In genomic region chr17:72421128-72422092, GRCh38 we compare ENCODE assay signal across 8 cellular contexts.
A peak's percentile ranks its signal among the peaks of the same experiment; 100 is the strongest.
DNase-seq lines count a peak whose midpoint lies in the region; ATAC-seq lines count a peak whose summit lies in the region.

No MANE protein-coding gene starts in this region.

- H3K9me3 Mint-ChIP-seq in memory B cell, result peaks cover 11% of the 10 kb centered on the region

- H3K36me3 Mint-ChIP-seq in memory B cell, result peaks cover 5% of the 10 kb centered on the region

- ATAC-seq in GM18519 (IDR thresholded peaks at IDR 0.05; ENCODE audit: low FRiP score, unreplicated experiment) (peak; percentile 63), HG02885 (IDR thresholded peaks at IDR 0.05; ENCODE audit: poor library complexity, unreplicated experiment) (peak; percentile 49), memory B cell (ENCODE audit: low read depth) (peak; percentile 18)

- H3K4me3 Mint-ChIP-seq in memory B cell, result peak overlapping the region; percentile 9

- DNase-seq in AG08395 (ENCODE audit: low spot score), result peak; percentile 85
- DNase-seq in NCI-H2107 (lab: John Stamatoyannopoulos, UW), result peak; percentile 58
- DNase-seq in amniotic stem cell (lab: John Stamatoyannopoulos, UW), result peak; percentile 69
- no peak for DNase-seq in memory B cell (ENCODE audit: low spot score in 2 of 2)
- no peak for DNase-seq in DMS114 treated with DMSO at 0.1 percent for 48 hours (lab: John Stamatoyannopoulos, UW; ENCODE audit: unreplicated experiment)
- DNase-seq in NCI-H2171 treated with DMSO at 0.1 percent for 48 hours (lab: John Stamatoyannopoulos, UW), result no peak

- peak overlapping the region; percentile 56 for H3K27ac Mint-ChIP-seq in memory B cell

- H3K27me3 Mint-ChIP-seq in memory B cell, result peaks cover 8% of the 10 kb centered on the region

- H3K4me1 Mint-ChIP-seq in memory B cell, result peaks cover 29% of the 10 kb centered on the region

Comparison
In these comparisons a context has a peak if more than half of its experiments do, and no peak if none do; other contexts are left out.
1. DNase-seq: peak in AG08395 (single experiment), NCI-H2107 (single experiment) and amniotic stem cell (single experiment); none in memory B cell (0 of 2), DMS114 treated with DMSO at 0.1 percent for 48 hours (single experiment) and NCI-H2171 treated with DMSO at 0.1 percent for 48 hours (single experiment).
2. Peak in every context shown above with its lines, with median percentiles within 50 percentile points of each other: ATAC-seq.